7 cellular contexts compared by ENCODE assay signal in the genomic region with DNA sequence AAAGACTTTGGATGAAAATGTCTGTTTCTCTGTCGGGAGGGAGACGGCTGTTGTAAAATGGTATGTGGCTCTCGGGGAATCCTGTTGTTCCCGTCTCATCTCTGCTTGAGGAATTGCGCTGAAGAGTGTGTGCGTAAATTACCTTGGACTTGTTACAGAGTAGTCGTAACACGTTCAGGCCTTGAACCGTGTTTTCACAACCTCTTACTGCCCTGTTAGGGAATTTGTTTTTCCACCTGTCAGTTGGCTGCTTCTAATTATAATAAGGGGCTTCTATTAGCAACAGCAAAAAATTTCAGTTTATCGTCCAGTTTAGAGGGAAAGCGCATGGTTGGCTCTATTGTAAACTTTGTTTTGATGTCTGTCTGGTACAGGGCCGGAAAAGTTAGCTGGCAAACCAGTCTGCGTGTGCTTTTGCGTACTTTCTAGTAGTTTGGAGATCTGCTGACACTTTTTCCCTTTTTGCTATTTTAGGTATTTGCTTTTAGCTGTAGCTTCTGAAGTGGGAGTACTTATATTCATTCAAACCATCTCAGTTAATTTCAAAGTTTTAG. TPM values are rescaled to one million over a fixed set of nuclear protein-coding genes. Genes with fewer than 3 reads are reported as not detected.
DNase-seq lines count a peak whose midpoint lies in the region; ATAC-seq and TF ChIP-seq lines count a peak whose summit lies in the region.

No MANE protein-coding gene starts in this region.

- H3K27me3 ChIP-seq in PC-3 (ENCODE audit: low read length), result no peaks in the 10 kb centered on the region
- H3K27me3 ChIP-seq in colonic mucosa, result no peaks in the 10 kb centered on the region
- H3K27me3 ChIP-seq in upper lobe of right lung, result no peaks in the 10 kb centered on the region

- BruUV-seq in PC-3 (replicated peaks; lab: Mats Ljungman, UMichigan), result TSS peak; percentile 32

- no peaks in the 10 kb centered on the region for H3F3A ChIP-seq in PC-3 (ENCODE audit: low read length, unreplicated experiment)

- H3K36me3 ChIP-seq in PC-3 (ENCODE audit: low read depth, low read length), result no peaks in the 10 kb centered on the region
- H3K36me3 ChIP-seq in colonic mucosa, result no peaks in the 10 kb centered on the region
- no peaks in the 10 kb centered on the region for H3K36me3 ChIP-seq in upper lobe of right lung

- TF ChIP-seq CTCF in PC-3 (conservative IDR thresholded peaks at IDR 0.05; ENCODE audit: low read depth, low read length) (no peak), colonic mucosa (IDR thresholded peaks at IDR 0.05) (peak; percentile 4), upper lobe of right lung (IDR thresholded peaks at IDR 0.05) (no peak)

- H4K20me1 ChIP-seq in PC-3 (ENCODE audit: low read length), result peaks cover 20% of the 10 kb centered on the region

- H3K9me3 ChIP-seq in PC-3 (ENCODE audit: low read length) (no peaks in the 10 kb centered on the region), colonic mucosa (no peaks in the 10 kb centered on the region), upper lobe of right lung (no peaks in the 10 kb centered on the region)

- no peaks in the 10 kb centered on the region for H3K9me2 ChIP-seq in PC-3 (replicated peaks; ENCODE audit: low read length)

- DNase-seq in PC-3 (peak; percentile 38), colonic mucosa (peak; percentile 46), medulla oblongata (ENCODE audit: extremely low spot score) (peak; percentile 73), upper lobe of right lung (no peak), GM19240 (ENCODE audit: insufficient read length, low spot score) (no peak)

- intact Hi-C loops in PC-3 (cut with micrococcal nuclease) (loop anchor here (2.0 to 5.0 kb wide), 3 partner anchors 70 to 429 kb away; no protein-coding TSS in a partner anchor), colonic mucosa (cut with DNase I) (loop anchor here (5.0 kb wide), 2 partner anchors 69 to 96 kb away; partner anchors contain the start of gene CSTF3), upper lobe of right lung (cut with DNase I) (no loop called here)

- H3K27ac ChIP-seq in PC-3 (ENCODE audit: low read length), result peak overlapping the region; percentile 92
- peak overlapping the region; percentile 100 for H3K27ac ChIP-seq in colonic mucosa
- peak overlapping the region; percentile 100 for H3K27ac ChIP-seq in upper lobe of right lung

- ATAC-seq in GM18519 (IDR thresholded peaks at IDR 0.05; ENCODE audit: low FRiP score, unreplicated experiment) (peak; percentile 7), HG02840 (IDR thresholded peaks at IDR 0.05; ENCODE audit: low FRiP score, unreplicated experiment) (peak; percentile 14), PC-3 (peak; percentile 3; the same call in 1 of the 2 replicates), upper lobe of right lung (peak; percentile 0)

- H3K79me2 ChIP-seq in PC-3 (ENCODE audit: low read length), result peaks cover 62% of the 10 kb centered on the region

- H3K4me1 ChIP-seq in PC-3 (ENCODE audit: insufficient read depth, low read length) (peaks cover 18% of the 10 kb centered on the region), colonic mucosa (peaks cover 5% of the 10 kb centered on the region), upper lobe of right lung (peaks cover 38% of the 10 kb centered on the region)

- peak overlapping the region; percentile 91 for H2AFZ ChIP-seq in PC-3 (ENCODE audit: low read length)

- H3K9ac ChIP-seq in PC-3 (ENCODE audit: low read length) (peak overlapping the region; percentile 99), colonic mucosa (ENCODE audit: low read depth in 2 of 2, low read length in 2 of 2) (peak overlapping the region; percentile 95 to 100)

- POLR2A ChIA-PET in PC-3 (lab: Charles Lee; ENCODE audit: unreplicated experiment), result no interaction called here

- peak overlapping the region; percentile 84 for H3K4me3 ChIP-seq in PC-3 (ENCODE audit: low read length)
- peak overlapping the region; percentile 86 for H3K4me3 ChIP-seq in colonic mucosa
- H3K4me3 ChIP-seq in upper lobe of right lung, result peak overlapping the region; percentile 92

- CTCF ChIA-PET in PC-3 (lab: Charles Lee), result interaction anchor here (0.6 to 0.7 kb wide), 2 partner anchors 71 to 140 kb away, joined by 3 to 10 read pairs; no protein-coding TSS in a partner anchor

- peak overlapping the region; percentile 90 for H3K4me2 ChIP-seq in PC-3 (ENCODE audit: low read length)

RNA-seq across cellular contexts. Expression of gene HIPK3, which starts 1.5 kb away (rescaled TPM):
- total RNA-seq in PC-3 (2014; rRNA removed) (19.4 and 28.1 TPM in 2 replicates), colonic mucosa (10 to 100 TPM; 48.1 to 96.3 TPM), upper lobe of right lung (146 TPM)

Comparison
In these comparisons a context has a peak if more than half of its experiments do, and no peak if none do; other contexts are left out.
1. DNase-seq: peak in PC-3 (single experiment), colonic mucosa (single experiment) and medulla oblongata (single experiment); none in upper lobe of right lung (single experiment) and GM19240 (single experiment).
2. Peak in every context shown above with its lines, with median percentiles within 50 percentile points of each other: ATAC-seq, H3K27ac ChIP-seq and H3K4me3 ChIP-seq.